Comparison of ENCODE assay signal across 1 cellular context in the genomic region with DNA sequence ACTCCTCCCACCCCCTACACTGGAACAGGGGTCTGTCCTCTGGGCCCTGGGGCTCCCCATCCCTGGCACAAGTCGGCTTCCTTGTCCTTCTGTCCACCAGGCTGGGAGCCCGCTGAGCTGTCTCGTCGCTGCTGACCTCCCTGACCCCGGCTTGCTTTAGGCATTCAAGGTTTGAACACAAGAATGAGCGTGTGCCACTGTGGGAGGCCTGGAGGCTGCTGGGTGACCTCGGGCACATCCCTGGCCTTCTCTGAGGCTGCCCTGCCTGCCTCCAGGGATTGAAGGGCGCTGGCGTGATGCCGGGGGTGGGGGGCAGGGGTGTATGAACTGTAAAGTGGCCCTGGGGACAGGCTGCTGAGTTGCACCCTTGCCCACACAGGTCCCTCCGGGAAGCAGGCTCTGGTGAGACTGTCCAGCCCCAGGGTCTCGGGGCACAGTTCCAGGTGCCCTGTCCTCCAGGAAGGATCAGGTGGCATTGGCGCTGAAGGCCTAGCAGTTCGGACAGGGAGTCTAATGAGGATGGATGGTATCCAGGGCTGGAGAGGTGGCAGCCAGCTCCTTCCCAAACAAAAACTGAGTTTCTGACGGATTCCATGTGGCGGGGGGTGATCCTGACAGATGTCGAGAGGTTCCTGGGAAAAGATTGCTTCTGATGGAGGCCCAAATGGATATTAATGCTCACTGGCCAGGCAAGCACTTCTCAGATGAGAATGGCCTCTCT.
TF ChIP-seq lines count a peak whose summit lies in the region.

No MANE protein-coding gene starts in this region.

TF ChIP-seq in HepG2, 621 proteins besides CTCF, POLR2A, EP300 and RAD21:
- TF ChIP-seq ZNF607 (CRISPR knock-in tag; IDR thresholded peaks at IDR 0.05; ENCODE audit: borderline replicate concordance): no peak
- TF ChIP-seq ZNF768 (CRISPR knock-in tag; IDR thresholded peaks at IDR 0.05): peak; percentile 66; the same call in 1 of the 2 replicates
- TF ChIP-seq ZNF790 (CRISPR knock-in tag; IDR thresholded peaks at IDR 0.05; ENCODE audit: borderline replicate concordance): no peak
- no peak for TF ChIP-seq NFATC3 (CRISPR knock-in tag; IDR thresholded peaks at IDR 0.05)
- 0 out of 2 replicates have a peak, but pooled peaks have one; percentile 70 for TF ChIP-seq EZH2 (conservative IDR thresholded peaks at IDR 0.05; ENCODE audit: low read depth, low read length)
- TF ChIP-seq ZNF20 (CRISPR knock-in tag; IDR thresholded peaks at IDR 0.05): no peak
- TF ChIP-seq, protein P1, sequence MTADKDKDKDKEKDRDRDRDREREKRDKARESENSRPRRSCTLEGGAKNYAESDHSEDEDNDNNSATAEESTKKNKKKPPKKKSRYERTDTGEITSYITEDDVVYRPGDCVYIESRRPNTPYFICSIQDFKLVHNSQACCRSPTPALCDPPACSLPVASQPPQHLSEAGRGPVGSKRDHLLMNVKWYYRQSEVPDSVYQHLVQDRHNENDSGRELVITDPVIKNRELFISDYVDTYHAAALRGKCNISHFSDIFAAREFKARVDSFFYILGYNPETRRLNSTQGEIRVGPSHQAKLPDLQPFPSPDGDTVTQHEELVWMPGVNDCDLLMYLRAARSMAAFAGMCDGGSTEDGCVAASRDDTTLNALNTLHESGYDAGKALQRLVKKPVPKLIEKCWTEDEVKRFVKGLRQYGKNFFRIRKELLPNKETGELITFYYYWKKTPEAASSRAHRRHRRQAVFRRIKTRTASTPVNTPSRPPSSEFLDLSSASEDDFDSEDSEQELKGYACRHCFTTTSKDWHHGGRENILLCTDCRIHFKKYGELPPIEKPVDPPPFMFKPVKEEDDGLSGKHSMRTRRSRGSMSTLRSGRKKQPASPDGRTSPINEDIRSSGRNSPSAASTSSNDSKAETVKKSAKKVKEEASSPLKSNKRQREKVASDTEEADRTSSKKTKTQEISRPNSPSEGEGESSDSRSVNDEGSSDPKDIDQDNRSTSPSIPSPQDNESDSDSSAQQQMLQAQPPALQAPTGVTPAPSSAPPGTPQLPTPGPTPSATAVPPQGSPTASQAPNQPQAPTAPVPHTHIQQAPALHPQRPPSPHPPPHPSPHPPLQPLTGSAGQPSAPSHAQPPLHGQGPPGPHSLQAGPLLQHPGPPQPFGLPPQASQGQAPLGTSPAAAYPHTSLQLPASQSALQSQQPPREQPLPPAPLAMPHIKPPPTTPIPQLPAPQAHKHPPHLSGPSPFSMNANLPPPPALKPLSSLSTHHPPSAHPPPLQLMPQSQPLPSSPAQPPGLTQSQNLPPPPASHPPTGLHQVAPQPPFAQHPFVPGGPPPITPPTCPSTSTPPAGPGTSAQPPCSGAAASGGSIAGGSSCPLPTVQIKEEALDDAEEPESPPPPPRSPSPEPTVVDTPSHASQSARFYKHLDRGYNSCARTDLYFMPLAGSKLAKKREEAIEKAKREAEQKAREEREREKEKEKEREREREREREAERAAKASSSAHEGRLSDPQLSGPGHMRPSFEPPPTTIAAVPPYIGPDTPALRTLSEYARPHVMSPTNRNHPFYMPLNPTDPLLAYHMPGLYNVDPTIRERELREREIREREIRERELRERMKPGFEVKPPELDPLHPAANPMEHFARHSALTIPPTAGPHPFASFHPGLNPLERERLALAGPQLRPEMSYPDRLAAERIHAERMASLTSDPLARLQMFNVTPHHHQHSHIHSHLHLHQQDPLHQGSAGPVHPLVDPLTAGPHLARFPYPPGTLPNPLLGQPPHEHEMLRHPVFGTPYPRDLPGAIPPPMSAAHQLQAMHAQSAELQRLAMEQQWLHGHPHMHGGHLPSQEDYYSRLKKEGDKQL (CRISPR knock-in tag; IDR thresholded peaks at IDR 0.05; ENCODE audit: low read depth): no peak
TF ChIP-seq in HepG2: peak in this region for 2.
